Comparison of ENCODE assay signal across 1 cellular context in genomic region chr1:165697881-165698842, GRCh38.
A peak's percentile ranks its signal among the peaks of the same experiment; 100 is the strongest.
TF ChIP-seq lines count a peak whose summit lies in the region.

Gene ALDH9A1, minus strand, starts transcription at chr1:165698562. Its CDS starts 4 bp downstream, at chr1:165698558.

TF ChIP-seq in HepG2, 621 proteins besides CTCF, POLR2A, EP300 and RAD21 (continued from another document and continues in another):
- TF ChIP-seq ZNF318 (CRISPR knock-in tag; IDR thresholded peaks at IDR 0.05) (no peak), FOXO1 (CRISPR knock-in tag; IDR thresholded peaks at IDR 0.05) (peak; percentile 39; the same call in 1 of the 2 replicates), ZNF576 (CRISPR knock-in tag; IDR thresholded peaks at IDR 0.05) (0 out of 2 replicates have a peak, but pooled peaks have one; percentile 27), BRF2 (CRISPR knock-in tag; IDR thresholded peaks at IDR 0.05) (no peak), ZNF460 (CRISPR knock-in tag; IDR thresholded peaks at IDR 0.05; ENCODE audit: borderline replicate concordance) (peak; percentile 99), HMG20B (CRISPR knock-in tag; conservative IDR thresholded peaks at IDR 0.05) (no peak), HIVEP1 (CRISPR knock-in tag; IDR thresholded peaks at IDR 0.05) (peak; percentile 65; the same call in 1 of the 2 replicates), IKZF1 (IDR thresholded peaks at IDR 0.05) (no peak), ZNF367 (CRISPR knock-in tag; IDR thresholded peaks at IDR 0.05; ENCODE audit: borderline replicate concordance) (no peak), ZNF607 (CRISPR knock-in tag; IDR thresholded peaks at IDR 0.05; ENCODE audit: borderline replicate concordance) (0 out of 2 replicates have a peak, but pooled peaks have one; percentile 55), ZFAT (CRISPR knock-in tag; conservative IDR thresholded peaks at IDR 0.05) (no peak), ZNF407 (CRISPR knock-in tag; IDR thresholded peaks at IDR 0.05; ENCODE audit: not compliant biosample characterization) (peak; percentile 68), NR2F1 (CRISPR knock-in tag; IDR thresholded peaks at IDR 0.05) (no peak), ZNF577 (CRISPR knock-in tag; IDR thresholded peaks at IDR 0.05; ENCODE audit: borderline replicate concordance, low read depth) (no peak), MTA1 (CRISPR knock-in tag; IDR thresholded peaks at IDR 0.05; ENCODE audit: borderline replicate concordance) (no peak), ZNF432 (CRISPR knock-in tag; IDR thresholded peaks at IDR 0.05; ENCODE audit: borderline replicate concordance) (no peak), ZNF264 (CRISPR knock-in tag; IDR thresholded peaks at IDR 0.05) (peak; percentile 75; the same call in 1 of the 2 replicates), RXRB (CRISPR knock-in tag; IDR thresholded peaks at IDR 0.05; ENCODE audit: borderline replicate concordance) (peak; percentile 30), THRA (CRISPR knock-in tag; IDR thresholded peaks at IDR 0.05; ENCODE audit: borderline replicate concordance) (0 out of 2 replicates have a peak, but pooled peaks have one; percentile 26), CAMTA2 (CRISPR knock-in tag; IDR thresholded peaks at IDR 0.05; ENCODE audit: borderline replicate concordance) (peak; percentile 66; the same call in 1 of the 2 replicates), IRF9 (CRISPR knock-in tag; IDR thresholded peaks at IDR 0.05; ENCODE audit: borderline replicate concordance) (no peak; the same call in 1 of the 2 replicates), ZNF205 (CRISPR knock-in tag; IDR thresholded peaks at IDR 0.05) (no peak), ETV6 (CRISPR knock-in tag; conservative IDR thresholded peaks at IDR 0.05) (peak; percentile 70; the same call in 1 of the 2 replicates), PHF21A (CRISPR knock-in tag; IDR thresholded peaks at IDR 0.05) (0 out of 2 replicates have a peak, but pooled peaks have one; percentile 11), NFRKB (IDR thresholded peaks at IDR 0.05) (no peak), ZNF354B (CRISPR knock-in tag; IDR thresholded peaks at IDR 0.05) (no peak), ZNF251 (CRISPR knock-in tag; IDR thresholded peaks at IDR 0.05) (0 out of 2 replicates have a peak, but pooled peaks have one; percentile 77), ZSCAN9 (CRISPR knock-in tag; IDR thresholded peaks at IDR 0.05; ENCODE audit: borderline replicate concordance) (no peak; the same call in 1 of the 2 replicates), ZNF12 (CRISPR knock-in tag; IDR thresholded peaks at IDR 0.05) (peak; percentile 76; the same call in 1 of the 2 replicates), EEA1 (CRISPR knock-in tag; IDR thresholded peaks at IDR 0.05; ENCODE audit: borderline replicate concordance) (no peak), HES4 (CRISPR knock-in tag; IDR thresholded peaks at IDR 0.05; ENCODE audit: borderline replicate concordance) (peak; percentile 87), MLXIP (CRISPR knock-in tag; IDR thresholded peaks at IDR 0.05; ENCODE audit: borderline replicate concordance) (no peak), ZNF496 (CRISPR knock-in tag; IDR thresholded peaks at IDR 0.05; ENCODE audit: insufficient replicate concordance) (no peak)
